ENCODE assay signal across 11 cellular contexts in genomic region chr4:186700746-186701145, GRCh38. TPM values are rescaled to one million over a fixed set of nuclear protein-coding genes. Genes with fewer than 3 reads are reported as not detected.
DNase-seq lines count a peak whose midpoint lies in the region; ATAC-seq and TF ChIP-seq lines count a peak whose summit lies in the region.
"Had no signal": no experiment of that assay in that cellular context is flagged by ENCODE, and none has a peak within 500 bp of the region (broad histone marks: within the 10 kb centered on the region; RNA-seq: fewer than 3 reads in every experiment).

No MANE protein-coding gene starts in this region.

- peak; percentile 70 to 87 for ATAC-seq in left cardiac atrium
- no peak for ATAC-seq in activated CD4-positive, CD25-positive, alpha-beta regulatory T cell treated with anti-CD3 and anti-CD28 coated beads, Interleukin-2, amount 50 U/mL, for 24 hours
- ATAC-seq: stimulated activated naive CD8-positive, alpha-beta T cell treated with anti-CD3 and anti-CD28 coated beads, Interleukin-15, Interleukin-2, amounts not matched to agents 100 U/mL and 50 U/mL, for 24 hours had no signal

- no peak overlapping the region for H3K27ac Mint-ChIP-seq in activated T-helper 1 cell treated with anti-CD3 and anti-CD28 coated beads, Interleukin-12 subunit alpha, Interleukin-12 subunit beta, Interleukin-2, Interleukin-4 antibody, amounts not matched to agents 30 ng/mL and 10 ng/mL and 1 ng/mL, durations not matched to agents 14 hours and 24 hours and 36 hours
- H3K27ac Mint-ChIP-seq: activated T-helper 2 cell treated with anti-CD3 and anti-CD28 coated beads, Interferon-gamma antibody, Interleukin-2, Interleukin-4, amounts not matched to agents 10 μg/mL and 5 μg/mL and 100 μg/mL, durations not matched to agents 14 hours and 24 hours and 36 hours; T-helper 2 cell treated with Interferon-gamma antibody and Interleukin-4, amounts not matched to agents 5 μg/mL and 100 μg/mL, for 36 hours had no signal

- TF ChIP-seq CTCF in AG10803 (conservative IDR thresholded peaks at IDR 0.05; ENCODE audit: low read length) (no peak), astrocyte of the cerebellum (IDR thresholded peaks at IDR 0.05; ENCODE audit: low read depth, low read length, missing control alignments) (no peak)

- DNase-seq in AG10803 (ENCODE audit: low read depth) (peak; percentile 59), astrocyte of the cerebellum (ENCODE audit: low read depth) (peak; percentile 61), left cardiac atrium (peak; percentile 90), posterior vena cava (ENCODE audit: low spot score) (peak; percentile 92), NCI-H2107 (lab: John Stamatoyannopoulos, UW) (no peak), NCI-H69 (lab: John Stamatoyannopoulos, UW) (no peak)
- no peak for DNase-seq in activated T-helper 1 cell treated with anti-CD3 and anti-CD28 coated beads, Interleukin-12 subunit alpha, Interleukin-12 subunit beta, Interleukin-2, Interleukin-4 antibody, amounts not matched to agents 30 ng/mL and 10 ng/mL and 1 ng/mL, durations not matched to agents 14 hours and 24 hours and 36 hours (ENCODE audit: low spot score)
- DNase-seq: stimulated activated naive CD8-positive, alpha-beta T cell treated with anti-CD3 and anti-CD28 coated beads, Interleukin-15, Interleukin-2, amounts not matched to agents 100 U/mL and 50 U/mL, for 24 hours had no signal

- peaks cover 3% of the 10 kb centered on the region for H3K9me3 Mint-ChIP-seq in activated T-helper 1 cell treated with anti-CD3 and anti-CD28 coated beads, Interleukin-12 subunit alpha, Interleukin-12 subunit beta, Interleukin-2, Interleukin-4 antibody, amounts not matched to agents 30 ng/mL and 10 ng/mL and 1 ng/mL, durations not matched to agents 14 hours and 24 hours and 36 hours

- in situ Hi-C loops in astrocyte of the cerebellum (cut with HindIII; ENCODE audit: low sequenced_read_pairs) = no loop called here

- H3K4me1 Mint-ChIP-seq in activated T-helper 1 cell treated with anti-CD3 and anti-CD28 coated beads, Interleukin-12 subunit alpha, Interleukin-12 subunit beta, Interleukin-2, Interleukin-4 antibody, amounts not matched to agents 30 ng/mL and 10 ng/mL and 1 ng/mL, durations not matched to agents 14 hours and 24 hours and 36 hours (ENCODE audit: low read depth) = no peaks in the 10 kb centered on the region

- intact Hi-C loops in left cardiac atrium (cut with DNase I) (no loop called here), posterior vena cava (cut with DNase I) (no loop called here)
- intact Hi-C loops in activated T-helper 1 cell treated with anti-CD3 and anti-CD28 coated beads, Interleukin-12 subunit alpha, Interleukin-12 subunit beta, Interleukin-2, Interleukin-4 antibody, amounts not matched to agents 30 ng/mL and 10 ng/mL and 1 ng/mL, durations not matched to agents 14 hours and 24 hours and 36 hours (cut with micrococcal nuclease) = no loop called here

- H3K4me3 ChIP-seq in AG10803 (ENCODE audit: low read length) (no peak overlapping the region; the same call in 1 of the 2 replicates), astrocyte of the cerebellum (ENCODE audit: low read depth, low read length) (no peak overlapping the region)

- H3K36me3 Mint-ChIP-seq in activated T-helper 1 cell treated with anti-CD3 and anti-CD28 coated beads, Interleukin-12 subunit alpha, Interleukin-12 subunit beta, Interleukin-2, Interleukin-4 antibody, amounts not matched to agents 30 ng/mL and 10 ng/mL and 1 ng/mL, durations not matched to agents 14 hours and 24 hours and 36 hours (ENCODE audit: low read depth) = no peaks in the 10 kb centered on the region

- H3K27me3 Mint-ChIP-seq in activated T-helper 1 cell treated with anti-CD3 and anti-CD28 coated beads, Interleukin-12 subunit alpha, Interleukin-12 subunit beta, Interleukin-2, Interleukin-4 antibody, amounts not matched to agents 30 ng/mL and 10 ng/mL and 1 ng/mL, durations not matched to agents 14 hours and 24 hours and 36 hours (ENCODE audit: insufficient read depth) = no peaks in the 10 kb centered on the region

- H3K4me3 Mint-ChIP-seq in activated T-helper 1 cell treated with anti-CD3 and anti-CD28 coated beads, Interleukin-12 subunit alpha, Interleukin-12 subunit beta, Interleukin-2, Interleukin-4 antibody, amounts not matched to agents 30 ng/mL and 10 ng/mL and 1 ng/mL, durations not matched to agents 14 hours and 24 hours and 36 hours = no peak overlapping the region
- H3K4me3 Mint-ChIP-seq: T-helper 2 cell treated with Interferon-gamma antibody and Interleukin-4, amounts not matched to agents 5 μg/mL and 100 μg/mL, for 36 hours had no signal

RNA-seq across cellular contexts. Expression of gene FAT1, which starts 22.9 kb away (rescaled TPM):
- total RNA-seq in left cardiac atrium (10 to 100 TPM; 66.0 to 67.8 TPM), posterior vena cava (10 to 100 TPM; 75.5 to 85.9 TPM)
- 0.03 and 0.15 TPM in 2 replicates for total RNA-seq in activated T-helper 1 cell treated with anti-CD3 and anti-CD28 coated beads, Interleukin-12 subunit alpha, Interleukin-12 subunit beta, Interleukin-2, Interleukin-4 antibody, amounts not matched to agents 30 ng/mL and 10 ng/mL and 1 ng/mL, durations not matched to agents 14 hours and 24 hours and 36 hours

Comparison
In these comparisons a context has a peak if more than half of its experiments do, and no peak if none do; other contexts are left out.
1. DNase-seq: peak in AG10803 (single experiment), astrocyte of the cerebellum (single experiment), left cardiac atrium (single experiment) and posterior vena cava (single experiment); none in NCI-H2107 (single experiment), activated T-helper 1 cell treated with anti-CD3 and anti-CD28 coated beads, Interleukin-12 subunit alpha, Interleukin-12 subunit beta, Interleukin-2, Interleukin-4 antibody, amounts not matched to agents 30 ng/mL and 10 ng/mL and 1 ng/mL, durations not matched to agents 14 hours and 24 hours and 36 hours (single experiment) and NCI-H69 (single experiment).
2. ATAC-seq: peak in left cardiac atrium (2 of 2); none in activated CD4-positive, CD25-positive, alpha-beta regulatory T cell treated with anti-CD3 and anti-CD28 coated beads, Interleukin-2, amount 50 U/mL, for 24 hours (0 of 2).
3. RNA of gene FAT1, which starts 22.9 kb away (total RNA-seq): 75.5 to 85.9 TPM in posterior vena cava and 66.0 to 67.8 TPM in left cardiac atrium; 0.03 to 0.15 TPM in activated T-helper 1 cell treated with anti-CD3 and anti-CD28 coated beads, Interleukin-12 subunit alpha, Interleukin-12 subunit beta, Interleukin-2, Interleukin-4 antibody, amounts not matched to agents 30 ng/mL and 10 ng/mL and 1 ng/mL, durations not matched to agents 14 hours and 24 hours and 36 hours; every median in the first group is over 10 times any median in the second.